ENCODE assay signal across 13 cellular contexts in genomic region chr1:197197430-197197997, GRCh38. TPM values are rescaled to one million over a fixed set of nuclear protein-coding genes. Genes with fewer than 3 reads are reported as not detected.
DNase-seq lines count a peak whose midpoint lies in the region; FAIRE-seq and TF ChIP-seq lines count a peak whose summit lies in the region.
"Had no signal": no experiment of that assay in that cellular context is flagged by ENCODE, and none has a peak within 500 bp of the region (broad histone marks: within the 10 kb centered on the region; RNA-seq: fewer than 3 reads in every experiment).

No MANE protein-coding gene starts in this region.

- H3K36me3 Mint-ChIP-seq in progenitor cell of endocrine pancreas (ENCODE audit: insufficient read depth): peaks cover 9% of the 10 kb centered on the region

- H3K36me3 ChIP-seq in OCI-LY1 (ENCODE audit: insufficient read depth, low read length) (no peaks in the 10 kb centered on the region), endothelial cell of umbilical vein (ENCODE audit: control insufficient read depth in 2 of 2, extremely low read depth in 1 of 2, insufficient read depth in 2 of 2, low read length in 2 of 2) (no peaks in the 10 kb centered on the region), tibial nerve (no peaks in the 10 kb centered on the region), Peyer's patch (no peaks in the 10 kb centered on the region)
- H3K36me3 ChIP-seq: spleen, upper lobe of left lung had no signal

- H3K4me1 ChIP-seq in OCI-LY1 (ENCODE audit: insufficient read depth, low read length, severe bottlenecking) (peaks cover 38% of the 10 kb centered on the region), endothelial cell of umbilical vein (ENCODE audit: control insufficient read depth, extremely low read depth, insufficient read depth, low read length) (peaks cover 27% of the 10 kb centered on the region), tibial nerve (peaks cover 0 to 74% (median 22%) of the 10 kb centered on the region in 4 donors), Peyer's patch (peaks cover 0 to 30% (median 6%) of the 10 kb centered on the region in 4 donors)

- H4K20me1 ChIP-seq in OCI-LY1 (ENCODE audit: insufficient read depth, low read length): no peaks in the 10 kb centered on the region
- H4K20me1 ChIP-seq in endothelial cell of umbilical vein (replicated peaks; ENCODE audit: control insufficient read depth, extremely low read depth, insufficient read depth, low read length): no peaks in the 10 kb centered on the region

- 78 to 84% methylated on average over 5 of the region's 5 CpGs for WGBS in tibial nerve, 2 donors

- H3K9me1 ChIP-seq in endothelial cell of umbilical vein (replicated peaks; ENCODE audit: control insufficient read depth, extremely low read depth, insufficient read depth, low read length): no peaks in the 10 kb centered on the region

- no peaks in the 10 kb centered on the region for H3K9me3 ChIP-seq in OCI-LY1 (ENCODE audit: low read length)
- no peaks in the 10 kb centered on the region for H3K9me3 ChIP-seq in endothelial cell of umbilical vein (replicated peaks; ENCODE audit: control insufficient read depth, insufficient read depth, low read length)
- no peaks in the 10 kb centered on the region for H3K9me3 ChIP-seq in tibial nerve
- no peaks in the 10 kb centered on the region for H3K9me3 ChIP-seq in Peyer's patch
- H3K9me3 ChIP-seq: spleen, upper lobe of left lung had no signal

- H3K4me3 Mint-ChIP-seq in progenitor cell of endocrine pancreas (ENCODE audit: low read depth): peak overlapping the region; percentile 91

- FAIRE-seq in endothelial cell of umbilical vein (lab: Jason Lieb, UNC): peak; percentile 31
- FAIRE-seq: GM12892 had no signal

- H3K9ac ChIP-seq in OCI-LY1 (ENCODE audit: low read length): no peak overlapping the region
- no peak overlapping the region for H3K9ac ChIP-seq in endothelial cell of umbilical vein (replicated peaks; ENCODE audit: extremely low read depth, insufficient read depth, low read length)

- peaks cover 13% of the 10 kb centered on the region; the same call in 1 of the 2 replicates for H3K79me2 ChIP-seq in OCI-LY1 (ENCODE audit: insufficient read depth, low read length)
- peaks cover 30% of the 10 kb centered on the region for H3K79me2 ChIP-seq in endothelial cell of umbilical vein (ENCODE audit: control insufficient read depth, insufficient read depth, low read length)

- no peak for TF ChIP-seq CTCF in OCI-LY1 (IDR thresholded peaks at IDR 0.05; ENCODE audit: low read length)
- no peak for TF ChIP-seq CTCF in endothelial cell of umbilical vein (IDR thresholded peaks at IDR 0.05; ENCODE audit: extremely low read depth in 1 of 2, insufficient read depth in 1 of 2, low read depth in 1 of 2, low read length in 2 of 2)
- TF ChIP-seq CTCF in progenitor cell of endocrine pancreas (IDR thresholded peaks at IDR 0.05; ENCODE audit: unreplicated experiment): no peak
- no peak for TF ChIP-seq CTCF in tibial nerve (IDR thresholded peaks at IDR 0.05)
- no peak for TF ChIP-seq CTCF in Peyer's patch (IDR thresholded peaks at IDR 0.05)

- H3K27me3 Mint-ChIP-seq in progenitor cell of endocrine pancreas: no peaks in the 10 kb centered on the region

- H3K4me2 ChIP-seq in OCI-LY1 (ENCODE audit: low read length) (peak overlapping the region; percentile 92), endothelial cell of umbilical vein (ENCODE audit: insufficient read depth, low read length) (peak overlapping the region; percentile 89)

- H3K9me2 ChIP-seq in OCI-LY1 (ENCODE audit: low read depth, low read length): no peaks in the 10 kb centered on the region

- H3K27ac Mint-ChIP-seq in progenitor cell of endocrine pancreas: no peak overlapping the region

- H3K4me3 ChIP-seq in OCI-LY1 (ENCODE audit: low read depth, low read length, poor library complexity, severe bottlenecking) (peak overlapping the region; percentile 85), endothelial cell of umbilical vein (replicated peaks in 1 of 3; ENCODE audit: insufficient read depth in 1 of 3, low read depth in 1 of 3, low read length in 3 of 3) (peak overlapping the region in 1 of 3 experiments; percentile 0), tibial nerve (peak overlapping the region in 1 of 4 donors; percentile 8), Peyer's patch (no peak overlapping the region)

- H3K27ac ChIP-seq in OCI-LY1 (ENCODE audit: low read depth, low read length, poor library complexity, severe bottlenecking): no peak overlapping the region
- no peak overlapping the region for H3K27ac ChIP-seq in endothelial cell of umbilical vein (ENCODE audit: insufficient read depth, low read depth, low read length)
- no peak overlapping the region for H3K27ac ChIP-seq in tibial nerve
- H3K27ac ChIP-seq in Peyer's patch: no peak overlapping the region
- H3K27ac ChIP-seq: spleen, upper lobe of left lung had no signal

- peaks cover 38% of the 10 kb centered on the region for H3K4me1 Mint-ChIP-seq in progenitor cell of endocrine pancreas (ENCODE audit: low read depth)

- H3F3A ChIP-seq in OCI-LY1 (ENCODE audit: insufficient read depth, low read length): no peaks in the 10 kb centered on the region

- no peak for TF ChIP-seq EP300 in tibial nerve (IDR thresholded peaks at IDR 0.05)

- TF ChIP-seq POLR2A in endothelial cell of umbilical vein (IDR thresholded peaks at IDR 0.05; ENCODE audit: low read depth, low read length): no peak
- no peak for TF ChIP-seq POLR2A in tibial nerve (IDR thresholded peaks at IDR 0.05)
- TF ChIP-seq POLR2A in Peyer's patch (IDR thresholded peaks at IDR 0.05): no peak

- dilution Hi-C loops in endothelial cell of umbilical vein (cut with MboI; ENCODE audit: extremely low pct_ligation_motif_present, low sequenced_read_pairs): no loop called here

- POLR2A ChIA-PET in endothelial cell of umbilical vein (lab: Charles Lee): no interaction called here

- no peaks in the 10 kb centered on the region for H3K27me3 ChIP-seq in OCI-LY1 (ENCODE audit: insufficient read depth, low read length)
- H3K27me3 ChIP-seq in endothelial cell of umbilical vein (ENCODE audit: control insufficient read depth in 2 of 2, insufficient read depth in 2 of 2, low read length in 2 of 2): no peaks in the 10 kb centered on the region
- no peaks in the 10 kb centered on the region for H3K27me3 ChIP-seq in tibial nerve
- H3K27me3 ChIP-seq in Peyer's patch: no peaks in the 10 kb centered on the region
- H3K27me3 ChIP-seq: spleen, upper lobe of left lung had no signal

- DNase-seq in NCI-H2227 (lab: John Stamatoyannopoulos, UW; ENCODE audit: unreplicated experiment) (peak; percentile 6), NCI-H2227 treated with DMSO at 0.1 percent for 48 hours (lab: John Stamatoyannopoulos, UW) (no peak), endothelial cell of umbilical vein (ENCODE audit: low read depth, low spot score) (no peak), progenitor cell of endocrine pancreas (ENCODE audit: low spot score, unreplicated experiment) (no peak), tibial nerve (ENCODE audit: low spot score in 2 of 2) (no peak), AG08395 (ENCODE audit: low spot score) (no peak), Peyer's patch (no peak)
- DNase-seq: 8988T, HCEC 1CT, spleen, upper lobe of left lung had no signal

- intact Hi-C loops in endothelial cell of umbilical vein (cut with micrococcal nuclease): no loop called here

- BruUV-seq in endothelial cell of umbilical vein (replicated peaks; lab: Mats Ljungman, UMichigan): no TSS peak

- H2AFZ ChIP-seq in OCI-LY1 (ENCODE audit: low read length) (no peak overlapping the region), endothelial cell of umbilical vein (ENCODE audit: low read depth, low read length) (no peak overlapping the region)

- H3K9me3 Mint-ChIP-seq in progenitor cell of endocrine pancreas (ENCODE audit: low read depth): no peaks in the 10 kb centered on the region

- CTCF ChIA-PET in endothelial cell of umbilical vein (lab: Charles Lee): interaction anchor here (1.6 kb wide), 1 partner anchor 18 kb away, joined by 10 read pairs; no protein-coding TSS in a partner anchor

TF ChIP-seq in endothelial cell of umbilical vein, 7 proteins besides CTCF, POLR2A, EP300 and RAD21 (continues in another document):
- TF ChIP-seq FOS (IDR thresholded peaks at IDR 0.05; ENCODE audit: borderline replicate concordance, insufficient read depth, low read length) (no peak), MAX (IDR thresholded peaks at IDR 0.05; ENCODE audit: insufficient read depth, insufficient read length) (no peak), MYC (IDR thresholded peaks at IDR 0.05; ENCODE audit: low read depth, low read length) (no peak), JUN (IDR thresholded peaks at IDR 0.05; ENCODE audit: borderline replicate concordance, insufficient read depth, insufficient read length, low read depth) (no peak), POLR2AphosphoS5 (IDR thresholded peaks at IDR 0.05; ENCODE audit: insufficient read depth, low read depth, low read length) (no peak)

RNA-seq across cellular contexts. Expression of gene ZBTB41, which starts 3.6 kb away (rescaled TPM):
- total RNA-seq in endothelial cell of umbilical vein: 4.6 and 5.4 TPM in 2 replicates
- polyA plus RNA-seq in endothelial cell of umbilical vein: 1.0 and 1.1 TPM in 2 replicates
- 0.98 and 1.2 TPM in 2 replicates for polyA plus RNA-seq in endothelial cell of umbilical vein (2011; cell fraction: cytosol; rRNA removed)
- polyA plus RNA-seq in endothelial cell of umbilical vein (2011; cell fraction: nucleus; rRNA removed): 3.4 and 3.5 TPM in 2 replicates
- 2.4 and 2.7 TPM in 2 replicates for polyA plus RNA-seq in endothelial cell of umbilical vein (2012)
- 6.2 and 6.4 TPM in 2 replicates for polyA minus RNA-seq in endothelial cell of umbilical vein
- 7.0 TPM for polyA minus RNA-seq in endothelial cell of umbilical vein (2011; cell fraction: cytosol; rRNA and poly(A)+ RNA removed)
- polyA minus RNA-seq in endothelial cell of umbilical vein (2011; cell fraction: nucleus; rRNA and poly(A)+ RNA removed): 7.1 and 10.9 TPM in 2 replicates
- 12.5 and 13.1 TPM in 2 replicates for total RNA-seq in progenitor cell of endocrine pancreas
- total RNA-seq in tibial nerve: 10 to 100 TPM in 3 of 4 donors, 1 to 10 TPM in 1; 9.3 to 18.1 (median 13.3) TPM
- 10 to 100 TPM in 1 of 4 donors, 1 to 10 TPM in 3; 6.0 to 14.9 (median 6.3) TPM for total RNA-seq in Peyer's patch

RNA-seq across cellular contexts. Expression of gene ASPM, which starts 51.0 kb away (rescaled TPM):
- total RNA-seq in endothelial cell of umbilical vein (44.6 and 55.1 TPM in 2 replicates), progenitor cell of endocrine pancreas (17.1 and 17.5 TPM in 2 replicates), tibial nerve (under 1 TPM in 3 of 4 donors, not detected in 1; 0.22 to 0.60 (median 0.59) TPM), Peyer's patch (10 to 100 TPM in 1 of 4 donors, 1 to 10 TPM in 3; 3.2 to 10.7 (median 4.3) TPM)
- polyA plus RNA-seq in endothelial cell of umbilical vein: 3.2 and 5.3 TPM in 2 replicates
- 7.7 and 8.2 TPM in 2 replicates for polyA plus RNA-seq in endothelial cell of umbilical vein (2011; cell fraction: cytosol; rRNA removed)
- 25.6 and 40.5 TPM in 2 replicates for polyA plus RNA-seq in endothelial cell of umbilical vein (2011; cell fraction: nucleus; rRNA removed)
- polyA plus RNA-seq in endothelial cell of umbilical vein (2012): 9.4 and 27.8 TPM in 2 replicates
- polyA minus RNA-seq in endothelial cell of umbilical vein: 17.3 and 21.9 TPM in 2 replicates
- 42.6 TPM for polyA minus RNA-seq in endothelial cell of umbilical vein (2011; cell fraction: cytosol; rRNA and poly(A)+ RNA removed)
- 36.0 and 61.4 TPM in 2 replicates for polyA minus RNA-seq in endothelial cell of umbilical vein (2011; cell fraction: nucleus; rRNA and poly(A)+ RNA removed)
